In genomic region chr11:10303558-10304363, GRCh38 we compare ENCODE assay signal across 8 cellular contexts. TPM values are rescaled to one million over a fixed set of nuclear protein-coding genes. Genes with fewer than 3 reads are reported as not detected.
A peak's percentile ranks its signal among the peaks of the same experiment; 100 is the strongest.
DNase-seq lines count a peak whose midpoint lies in the region; ATAC-seq and TF ChIP-seq lines count a peak whose summit lies in the region.

No MANE protein-coding gene starts in this region.

- no peaks in the 10 kb centered on the region for H3K36me3 Mint-ChIP-seq in neural crest cell (ENCODE audit: low read depth)

- no peak overlapping the region for H3K27ac Mint-ChIP-seq in neural crest cell (ENCODE audit: unreplicated experiment)

- peaks cover 41% of the 10 kb centered on the region for H3K4me1 Mint-ChIP-seq in neural crest cell

- TF ChIP-seq CTCF in fibroblast of villous mesenchyme (IDR thresholded peaks at IDR 0.05; ENCODE audit: insufficient read depth, low read depth, low read length) (no peak), neural crest cell (conservative IDR thresholded peaks at IDR 0.05) (no peak)

- peaks cover 88% of the 10 kb centered on the region for H3K27me3 Mint-ChIP-seq in neural crest cell (ENCODE audit: low read depth)

- peak overlapping the region; percentile 90 for H3K4me3 Mint-ChIP-seq in neural crest cell

- peak overlapping the region; percentile 92 for H3K4me3 ChIP-seq in fibroblast of villous mesenchyme (ENCODE audit: low read depth, low read length)

- DNase-seq in NCI-H2107 treated with DMSO at 0.1 percent for 48 hours (lab: John Stamatoyannopoulos, UW; ENCODE audit: unreplicated experiment) (peak; percentile 36), NCI-H2107 (lab: John Stamatoyannopoulos, UW) (no peak), NCI-H2029 treated with DMSO at 0.1 percent for 48 hours (lab: John Stamatoyannopoulos, UW) (peak; percentile 64), fibroblast of villous mesenchyme (ENCODE audit: low read depth) (peak; percentile 77), neural crest cell (ENCODE audit: low read depth, low spot score) (no peak), amniotic stem cell (lab: John Stamatoyannopoulos, UW) (no peak)
- peak; percentile 48 for DNase-seq in activated T-cell treated with anti-CD3 and anti-CD28 coated beads, Interleukin-2, amount 50 U/mL, for 1 hour

- no peaks in the 10 kb centered on the region for H3K9me3 Mint-ChIP-seq in neural crest cell

- ATAC-seq in HG03439 (IDR thresholded peaks at IDR 0.05; ENCODE audit: unreplicated experiment), result no peak

RNA-seq across cellular contexts. Expression of gene ADM, which starts 1.1 kb away (rescaled TPM):
- total RNA-seq in fibroblast of villous mesenchyme, result 536 and 925 TPM in 2 replicates
- 12.3 and 13.9 TPM in 2 replicates for total RNA-seq in neural crest cell

RNA-seq across cellular contexts. Expression of gene SBF2, which starts 9.7 kb away (rescaled TPM):
- total RNA-seq in fibroblast of villous mesenchyme (35.0 and 41.6 TPM in 2 replicates), neural crest cell (30.2 and 34.5 TPM in 2 replicates)

Comparison
In these comparisons a context has a peak if more than half of its experiments do, and no peak if none do; other contexts are left out.
1. DNase-seq: peak in NCI-H2107 treated with DMSO at 0.1 percent for 48 hours (single experiment), NCI-H2029 treated with DMSO at 0.1 percent for 48 hours (single experiment), activated T-cell treated with anti-CD3 and anti-CD28 coated beads, Interleukin-2, amount 50 U/mL, for 1 hour (single experiment) and fibroblast of villous mesenchyme (single experiment); none in NCI-H2107 (single experiment), neural crest cell (single experiment) and amniotic stem cell (single experiment).
2. RNA of gene ADM, which starts 1.1 kb away (total RNA-seq): 536 to 925 TPM in fibroblast of villous mesenchyme; 12.3 to 13.9 TPM in neural crest cell; every median in the first group is over 10 times any median in the second.